Comparison of ENCODE assay signal across 9 cellular contexts in the genomic region with DNA sequence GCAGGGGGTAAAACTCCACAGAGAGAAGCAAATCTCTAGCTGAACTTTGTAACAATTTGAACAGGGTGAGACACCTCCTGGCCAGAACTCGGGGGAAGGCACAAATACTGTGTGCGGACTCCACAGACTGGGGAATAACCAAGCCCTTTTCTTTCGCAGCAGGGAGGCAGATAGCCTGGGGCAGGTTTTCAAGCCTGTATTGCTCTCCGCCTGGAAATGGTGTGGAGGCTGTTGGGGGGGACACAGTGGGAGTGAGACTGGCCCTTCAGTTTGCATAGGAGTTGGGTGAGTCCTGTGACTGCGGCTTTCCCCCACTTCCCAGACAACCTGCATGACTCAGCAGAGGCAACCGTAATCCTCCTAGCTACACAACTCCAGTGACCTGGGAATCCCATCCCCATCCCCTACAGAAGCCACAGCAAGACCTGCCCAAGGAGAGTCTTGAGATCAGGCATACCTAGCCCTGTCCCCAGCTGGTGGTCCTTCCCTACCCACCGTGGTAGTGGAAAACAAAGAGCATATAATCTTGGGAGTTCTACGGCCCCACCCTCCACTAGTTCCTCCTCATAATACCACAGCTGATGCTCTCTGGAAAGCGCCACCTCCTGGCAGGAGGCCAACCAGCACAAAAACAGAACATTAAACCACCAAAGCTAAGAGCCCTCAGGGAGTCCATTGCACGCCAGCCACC. TPM values are rescaled to one million over a fixed set of nuclear protein-coding genes. Genes with fewer than 3 reads are reported as not detected.
DNase-seq lines count a peak whose midpoint lies in the region; ATAC-seq and TF ChIP-seq lines count a peak whose summit lies in the region.
"Had no signal": no experiment of that assay in that cellular context is flagged by ENCODE, and none has a peak within 500 bp of the region (broad histone marks: within the 10 kb centered on the region; RNA-seq: fewer than 3 reads in every experiment).

No MANE protein-coding gene starts in this region.

- H3K36me3 ChIP-seq in ES-I3 (ENCODE audit: insufficient read depth, low read length) (no peaks in the 10 kb centered on the region), HUES6 (ENCODE audit: control insufficient read depth, insufficient read depth, low read length) (no peaks in the 10 kb centered on the region), WERI-Rb-1 (no peaks in the 10 kb centered on the region), mesendoderm (ENCODE audit: control insufficient read depth, insufficient read depth, low read length) (no peaks in the 10 kb centered on the region)

- DNase-seq in WERI-Rb-1 (no peak), mesendoderm (peak; percentile 61), foreskin melanocyte (no peak)
- DNase-seq: activated CD4-positive, alpha-beta T cell treated with anti-CD3 and anti-CD28 coated beads for 48 hours; NCI-H1105 treated with DMSO at 0.1 percent for 48 hours had no signal

- ATAC-seq in GM18870 (IDR thresholded peaks at IDR 0.05; ENCODE audit: unreplicated experiment), result no peak
- ATAC-seq in HG03039 (IDR thresholded peaks at IDR 0.05; ENCODE audit: unreplicated experiment), result no peak

- H3K27ac ChIP-seq in HUES6 (ENCODE audit: low read depth, low read length), result peak overlapping the region; percentile 29; the same call in 1 of the 2 replicates
- no peak overlapping the region for H3K27ac ChIP-seq in WERI-Rb-1
- H3K27ac ChIP-seq in mesendoderm (ENCODE audit: low read depth, low read length), result no peak overlapping the region

- H3K79me1 ChIP-seq in mesendoderm (ENCODE audit: low read length), result no peaks in the 10 kb centered on the region

- H3K56ac ChIP-seq in mesendoderm (ENCODE audit: low read length), result no peak overlapping the region

- no CpG with 5 or more reads among the region's 10 CpGs for WGBS in mesendoderm (ENCODE audit: extremely low coverage, insufficient coverage, low lambda C conversion rate)

- no peak overlapping the region for H3K4me2 ChIP-seq in mesendoderm (ENCODE audit: low read length)

- no peak overlapping the region for H3K23ac ChIP-seq in mesendoderm (ENCODE audit: low read length)

- 0 out of 2 replicates have a peak, but pooled peaks have one; percentile 10 for TF ChIP-seq CTCF in WERI-Rb-1 (IDR thresholded peaks at IDR 0.05; ENCODE audit: low read depth, low read length)

- no peak overlapping the region for H2BK120ac ChIP-seq in mesendoderm (ENCODE audit: low read depth, low read length)

- no peak overlapping the region for H2BK5ac ChIP-seq in mesendoderm (ENCODE audit: low read length)

- H3K79me2 ChIP-seq in mesendoderm (ENCODE audit: control insufficient read depth, insufficient read depth, low read length), result no peaks in the 10 kb centered on the region

- no peak overlapping the region for H4K5ac ChIP-seq in mesendoderm (ENCODE audit: low read length)

- H2BK15ac ChIP-seq in mesendoderm (replicated peaks; ENCODE audit: low read depth), result no peak overlapping the region

- H3K4me3 ChIP-seq in HUES6 (ENCODE audit: low read depth, low read length) (peak overlapping the region; percentile 32; the same call in 1 of the 2 replicates), WERI-Rb-1 (ENCODE audit: low read depth, low read length) (no peak overlapping the region), mesendoderm (ENCODE audit: low read length) (no peak overlapping the region)

- peaks cover 8% of the 10 kb centered on the region; the same call in 1 of the 2 replicates for H3K4me1 ChIP-seq in ES-I3 (ENCODE audit: insufficient read depth, low read length)
- H3K4me1 ChIP-seq in HUES6 (ENCODE audit: control insufficient read depth, insufficient read depth, low read length), result peaks cover 11% of the 10 kb centered on the region
- no peaks in the 10 kb centered on the region for H3K4me1 ChIP-seq in mesendoderm (ENCODE audit: control insufficient read depth, low read depth, low read length)

- H3K9ac ChIP-seq in ES-I3 (ENCODE audit: low read depth, low read length) (peak overlapping the region; percentile 68), HUES6 (ENCODE audit: low read length) (peak overlapping the region; percentile 55), mesendoderm (ENCODE audit: low read length) (no peak overlapping the region)

- no peak overlapping the region for H3K18ac ChIP-seq in mesendoderm (ENCODE audit: low read length)

- H4K8ac ChIP-seq in mesendoderm (ENCODE audit: low read depth, low read length), result no peak overlapping the region

- H2AK5ac ChIP-seq in mesendoderm (ENCODE audit: low read length), result no peak overlapping the region

- no peak overlapping the region for H3K4ac ChIP-seq in mesendoderm (ENCODE audit: low read depth, low read length)

- H3K9me3 ChIP-seq in ES-I3 (ENCODE audit: control insufficient read depth, insufficient read depth, low read length), result no peaks in the 10 kb centered on the region; the same call in 1 of the 2 replicates
- no peaks in the 10 kb centered on the region for H3K9me3 ChIP-seq in HUES6 (ENCODE audit: control insufficient read depth, insufficient read depth, low read depth, low read length)
- H3K9me3 ChIP-seq in WERI-Rb-1 (ENCODE audit: severe bottlenecking), result no peaks in the 10 kb centered on the region

- no peaks in the 10 kb centered on the region; the same call in 1 of the 2 replicates for H3K27me3 ChIP-seq in HUES6 (ENCODE audit: control insufficient read depth, insufficient read depth, low read length)
- H3K27me3 ChIP-seq in WERI-Rb-1 (ENCODE audit: insufficient read depth, low read depth, severe bottlenecking), result no peaks in the 10 kb centered on the region
- H3K27me3 ChIP-seq in mesendoderm (ENCODE audit: insufficient read depth, low read length, poor library complexity), result no peaks in the 10 kb centered on the region

RNA-seq across cellular contexts. Expression of a gene that starts 12.9 kb away (rescaled TPM):
- not detected for polyA plus RNA-seq in mesendoderm (2013, experiment 1 of 2)
- 0.06 TPM for polyA plus RNA-seq in mesendoderm (2013, experiment 2 of 2)
